8 cellular contexts compared by ENCODE assay signal in the genomic region with DNA sequence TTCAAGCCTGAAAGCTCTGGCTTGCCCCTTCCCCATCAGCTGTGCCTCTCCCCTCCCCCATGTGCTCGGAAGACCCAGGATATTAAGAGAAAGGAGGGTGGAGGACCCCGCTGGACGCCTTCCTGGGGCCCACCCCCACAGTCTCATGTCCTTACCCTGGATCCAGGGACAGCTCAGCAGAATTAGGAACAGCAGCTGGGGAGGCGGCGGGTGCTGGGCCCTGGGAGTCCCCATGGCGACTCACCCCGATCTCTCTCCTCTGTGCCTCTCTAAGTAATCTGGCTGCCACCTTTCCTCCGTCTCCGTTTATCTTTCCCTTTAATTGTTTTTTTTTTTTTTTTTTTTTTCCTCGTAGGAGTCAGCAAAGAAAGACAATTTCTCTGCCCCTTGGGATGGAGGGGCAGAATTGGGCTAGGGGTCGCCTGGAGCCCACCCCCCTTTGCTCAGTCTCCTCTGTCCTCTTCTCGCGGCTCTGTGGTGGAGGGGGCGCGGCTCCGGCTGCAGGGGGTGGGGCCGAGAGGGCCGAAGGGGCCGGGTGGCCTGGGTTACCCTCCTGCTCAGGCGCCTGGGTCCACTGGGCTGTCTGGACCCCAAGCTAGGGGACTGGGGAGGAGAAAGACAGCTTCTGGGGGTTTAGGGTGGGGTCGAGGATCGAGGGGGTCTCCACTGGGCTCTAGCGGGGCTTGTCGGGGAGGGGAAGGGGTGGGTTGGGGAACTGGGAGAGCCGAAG. TPM values are rescaled to one million over a fixed set of nuclear protein-coding genes. Genes with fewer than 3 reads are reported as not detected.
DNase-seq lines count a peak whose midpoint lies in the region; ATAC-seq, FAIRE-seq and TF ChIP-seq lines count a peak whose summit lies in the region.

No MANE protein-coding gene starts in this region.

- DNase-seq in A549 (ENCODE audit: low read depth in 1 of 2, low spot score in 1 of 2) (peak in 1 of 2 experiments; percentile 58), H7 (peak; percentile 96), T-helper 17 cell (no peak), GM19239 (ENCODE audit: insufficient read length, low spot score) (no peak), RCC 7860 (ENCODE audit: low spot score) (no peak), SKM-1 (lab: John Stamatoyannopoulos, UW; ENCODE audit: unreplicated experiment) (no peak)

- peak overlapping the region; percentile 41 for H3K4me3 Mint-ChIP-seq in T-helper 17 cell

- POLR2A ChIA-PET in A549 (lab: Yijun Ruan, JAX), result interaction anchor here (0.6 to 2.3 kb wide), 12 partner anchors 14 to 166 kb away, joined by 3 to 12 read pairs (median 5); a partner anchor contains a TSS

- 6% methylated on average over 16 of the region's 25 CpGs for WGBS in A549 (ENCODE audit: missing lambda C conversion rate)

- CTCF ChIA-PET in A549 (lab: Yijun Ruan, JAX), result interaction anchor here (0.6 to 5.4 kb wide), 12 partner anchors 10 to 133 kb away, joined by 3 to 41 read pairs (median 4); a partner anchor contains a TSS

- no peak; a peak in 1 of 5 replicates for TF ChIP-seq RAD21 in A549 (conservative IDR thresholded peaks at IDR 0.05 in 1 of 2, IDR thresholded peaks at IDR 0.05 in 1 of 2)

- H3K4me1 ChIP-seq in A549, result peaks cover 16% of the 10 kb centered on the region
- peaks cover 9% of the 10 kb centered on the region for H3K4me1 ChIP-seq in iPS-18a (ENCODE audit: control insufficient read depth, low read depth, low read length)

- peaks cover 5% of the 10 kb centered on the region for H3K36me3 Mint-ChIP-seq in T-helper 17 cell (ENCODE audit: low read depth)

- H3K4me3 ChIP-seq in A549 (peak overlapping the region; percentile 68), H7 (ENCODE audit: insufficient read depth, low read depth, low read length) (peak overlapping the region; percentile 80), iPS-18a (ENCODE audit: low read length) (peak overlapping the region; percentile 91)

- FAIRE-seq in A549 (lab: Jason Lieb, UNC) (no peak), GM19239 (lab: Jason Lieb, UNC) (no peak), RCC 7860 (lab: Jason Lieb, UNC) (no peak)

- H3K4me2 ChIP-seq in A549, result peak overlapping the region; percentile 98

- H3K27me3 Mint-ChIP-seq in T-helper 17 cell, result peaks cover 35% of the 10 kb centered on the region

- H3K36me3 ChIP-seq in H7 (replicated peaks; ENCODE audit: control insufficient read depth, insufficient read depth, low read length), result peaks cover 6% of the 10 kb centered on the region
- H3K36me3 ChIP-seq in iPS-18a (ENCODE audit: control insufficient read depth, low read depth, low read length), result no peaks in the 10 kb centered on the region

- no peak for TF ChIP-seq EP300 in A549 (IDR thresholded peaks at IDR 0.05)

- peak overlapping the region; percentile 66 to 88 for H3K27ac ChIP-seq in A549
- no peak overlapping the region for H3K27ac ChIP-seq in iPS-18a (ENCODE audit: low read length)

- ATAC-seq in A549, result peak; percentile 70 to 80
- no peak for ATAC-seq in T-helper 17 cell
- no peak for ATAC-seq in HG02885 (IDR thresholded peaks at IDR 0.05; ENCODE audit: poor library complexity, unreplicated experiment)

- H3K9ac ChIP-seq in iPS-18a (ENCODE audit: low read length), result peak overlapping the region; percentile 66

- peaks cover 12% of the 10 kb centered on the region for H3K4me1 Mint-ChIP-seq in T-helper 17 cell

- TF ChIP-seq POLR2A in A549 (IDR thresholded peaks at IDR 0.05; ENCODE audit: low read length), result no peak

- TF ChIP-seq CTCF in A549 (IDR thresholded peaks at IDR 0.05), result no peak

- no peak overlapping the region for H3K27ac Mint-ChIP-seq in T-helper 17 cell

- no peaks in the 10 kb centered on the region for H3K9me3 ChIP-seq in A549
- no peaks in the 10 kb centered on the region for H3K9me3 ChIP-seq in T-helper 17 cell (ENCODE audit: control insufficient read depth, low read length, poor library complexity, severe bottlenecking)
- H3K9me3 ChIP-seq in iPS-18a (ENCODE audit: control insufficient read depth, low read depth, low read length), result no peaks in the 10 kb centered on the region

- H3K27me3 ChIP-seq in H7 (ENCODE audit: control insufficient read depth, insufficient read depth, low read length), result no peaks in the 10 kb centered on the region; the same call in 1 of the 2 replicates
- H3K27me3 ChIP-seq in iPS-18a (ENCODE audit: control insufficient read depth, insufficient read depth, low read length), result no peaks in the 10 kb centered on the region

TF ChIP-seq in A549, 52 proteins besides CTCF, POLR2A, EP300 and RAD21:
- TF ChIP-seq PHF8 (IDR thresholded peaks at IDR 0.05; ENCODE audit: borderline replicate concordance, low read depth) (peak; percentile 68; the same call in 1 of the 2 replicates), MAZ (IDR thresholded peaks at IDR 0.05; ENCODE audit: borderline replicate concordance, low read depth, low read length) (no peak), CHD2 (IDR thresholded peaks at IDR 0.05; ENCODE audit: low read length, partially characterized antibody) (peak; percentile 53)

RNA-seq across cellular contexts. Expression of a gene that starts 0.4 kb away (rescaled TPM):
- 4.3 and 5.1 TPM in 2 replicates for polyA plus RNA-seq in A549 (2011; rRNA removed)
- polyA plus RNA-seq in A549 (2012; cell fraction: cytosol; rRNA removed), result 5.3 and 6.6 TPM in 2 replicates
- 17.3 and 28.0 TPM in 2 replicates for polyA plus RNA-seq in A549 (2012; cell fraction: nucleus; rRNA removed)
- polyA plus RNA-seq in A549 (2017; fragmentation: RNase III; extraction: RNeasy Plus Mini Kit Qiagen cat#74134 plus additional on column Dnase treatment), result 9.0 to 12.6 TPM (median 11.4 TPM) in 3 replicates
- 3.3 and 4.5 TPM in 2 replicates for polyA minus RNA-seq in A549 (2011; rRNA and poly(A)+ RNA removed)
- 47.3 and 59.0 TPM in 2 replicates for total RNA-seq in H7 (2014; rRNA removed; shearing (Covaris generic))
- not detected for total RNA-seq in T-helper 17 cell

RNA-seq across cellular contexts. Expression of a gene that starts 1.3 kb away (rescaled TPM):
- polyA plus RNA-seq in A549 (2011; rRNA removed), result 3.7 and 4.6 TPM in 2 replicates
- polyA plus RNA-seq in A549 (2012; cell fraction: cytosol; rRNA removed), result 9.5 and 13.4 TPM in 2 replicates
- 11.7 and 12.5 TPM in 2 replicates for polyA plus RNA-seq in A549 (2012; cell fraction: nucleus; rRNA removed)
- 20.6 to 22.2 TPM (median 21.6 TPM) in 3 replicates for polyA plus RNA-seq in A549 (2017; fragmentation: RNase III; extraction: RNeasy Plus Mini Kit Qiagen cat#74134 plus additional on column Dnase treatment)
- polyA minus RNA-seq in A549 (2011; rRNA and poly(A)+ RNA removed), result 1.4 and 1.7 TPM in 2 replicates
- total RNA-seq in H7 (2014; rRNA removed; shearing (Covaris generic)), result 24.4 and 24.6 TPM in 2 replicates
- total RNA-seq in T-helper 17 cell, result not detected

RNA-seq across cellular contexts. Expression of a gene that starts 27.1 kb away (rescaled TPM):
- polyA plus RNA-seq in A549 (2011; rRNA removed) (14.6 and 15.3 TPM in 2 replicates), A549 (2017; fragmentation: RNase III; extraction: RNeasy Plus Mini Kit Qiagen cat#74134 plus additional on column Dnase treatment) (11.9 to 13.3 TPM (median 12.7 TPM) in 3 replicates)
- 26.6 and 33.9 TPM in 2 replicates for polyA plus RNA-seq in A549 (2012; cell fraction: cytosol; rRNA removed)
- 105 and 113 TPM in 2 replicates for polyA plus RNA-seq in A549 (2012; cell fraction: nucleus; rRNA removed)
- polyA minus RNA-seq in A549 (2011; rRNA and poly(A)+ RNA removed), result 11.8 and 16.0 TPM in 2 replicates
- 8.3 and 9.1 TPM in 2 replicates for total RNA-seq in H7 (2014; rRNA removed; shearing (Covaris generic))
- total RNA-seq in T-helper 17 cell, result 10 to 100 TPM; 44.1 to 48.4 TPM

RNA-seq across cellular contexts. Expression of a gene that starts 35.9 kb away (rescaled TPM):
- polyA plus RNA-seq in A549 (2011; rRNA removed), result 64.0 and 84.3 TPM in 2 replicates
- 101 and 128 TPM in 2 replicates for polyA plus RNA-seq in A549 (2012; cell fraction: cytosol; rRNA removed)
- 105 TPM in 2 replicates for polyA plus RNA-seq in A549 (2012; cell fraction: nucleus; rRNA removed)
- 60.3 to 72.1 TPM (median 71.2 TPM) in 3 replicates for polyA plus RNA-seq in A549 (2017; fragmentation: RNase III; extraction: RNeasy Plus Mini Kit Qiagen cat#74134 plus additional on column Dnase treatment)
- polyA minus RNA-seq in A549 (2011; rRNA and poly(A)+ RNA removed), result 45.2 and 48.8 TPM in 2 replicates
- 91.3 and 97.6 TPM in 2 replicates for total RNA-seq in H7 (2014; rRNA removed; shearing (Covaris generic))
- total RNA-seq in T-helper 17 cell, result 10 to 100 TPM; 39.6 TPM

Comparison
In these comparisons a context has a peak if more than half of its experiments do, and no peak if none do; other contexts are left out.
1. ATAC-seq: peak in A549 (2 of 2); none in T-helper 17 cell (single experiment) and HG02885 (single experiment).
2. RNA of a gene that starts 0.4 kb away (total RNA-seq): 47.3 to 59.0 TPM in H7; not detected in T-helper 17 cell; every median in the first group is over 10 times any median in the second.
3. RNA of a gene that starts 1.3 kb away (total RNA-seq): 24.4 to 24.6 TPM in H7; not detected in T-helper 17 cell; every median in the first group is over 10 times any median in the second.
4. Peak in every context shown above with its lines, with median percentiles within 50 percentile points of each other: H3K4me3 ChIP-seq.